Comparison of ENCODE assay signal across 13 cellular contexts in the genomic region with DNA sequence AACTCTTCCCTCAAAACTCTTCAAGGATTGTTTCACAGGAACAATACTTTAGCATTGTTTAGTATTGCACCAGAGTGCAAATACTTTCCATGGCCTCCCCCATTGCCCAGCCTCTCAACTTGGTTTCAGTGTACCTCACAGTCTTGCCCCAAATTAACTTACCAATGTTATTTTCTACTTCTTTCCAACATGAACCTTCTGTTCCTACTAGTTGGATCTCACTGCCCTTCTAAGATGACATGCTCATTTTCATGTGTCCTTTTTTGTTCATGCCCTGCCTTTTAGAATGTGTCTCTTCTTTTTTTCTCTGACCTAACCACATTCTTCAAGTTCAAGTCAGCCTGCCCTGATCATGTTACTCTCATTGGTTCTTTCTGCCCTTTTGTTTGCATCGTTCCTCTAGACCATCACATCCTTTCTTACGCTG. TPM values are rescaled to one million over a fixed set of nuclear protein-coding genes. Genes with fewer than 3 reads are reported as not detected.
DNase-seq lines count a peak whose midpoint lies in the region; ATAC-seq and TF ChIP-seq lines count a peak whose summit lies in the region.
"Had no signal": no experiment of that assay in that cellular context is flagged by ENCODE, and none has a peak within 500 bp of the region (broad histone marks: within the 10 kb centered on the region; RNA-seq: fewer than 3 reads in every experiment).

No MANE protein-coding gene starts in this region.

- H3K4me1 Mint-ChIP-seq in endodermal cell, result peaks cover 57% of the 10 kb centered on the region

- DNase-seq in AG10803 (ENCODE audit: low read depth) (peak; percentile 43), endodermal cell (no peak), dermis blood vessel endothelial cell (no peak)
- DNase-seq in activated naive CD4-positive, alpha-beta T cell treated with Interleukin-2 at 50 U/mL for 16 hours, result no peak
- DNase-seq: activated T-cell treated with anti-CD3 and anti-CD28 coated beads for 4 hours, DMS153, dorsolateral prefrontal cortex had no signal

- peaks cover 54% of the 10 kb centered on the region for H3K4me1 ChIP-seq in HUES64 (ENCODE audit: insufficient read depth, low read length)
- H3K4me1 ChIP-seq in endodermal cell (ENCODE audit: control insufficient read depth, insufficient read depth, low read length), result peaks cover 19% of the 10 kb centered on the region
- peaks cover 39% of the 10 kb centered on the region for H3K4me1 ChIP-seq in mesodermal cell (ENCODE audit: control insufficient read depth, insufficient read depth, low read length, poor library complexity, severe bottlenecking)

- H3K4me3 ChIP-seq in AG10803 (ENCODE audit: low read length), result no peak overlapping the region
- peak overlapping the region; percentile 6; the same call in 1 of the 2 replicates for H3K4me3 ChIP-seq in HUES64 (ENCODE audit: low read length)
- H3K4me3 ChIP-seq in endodermal cell (ENCODE audit: low read length), result peak overlapping the region; percentile 54
- no peak overlapping the region for H3K4me3 ChIP-seq in mesodermal cell (ENCODE audit: extremely low read depth, insufficient read depth, low read length, poor library complexity, severe bottlenecking)

- H3K36me3 ChIP-seq in HUES64 (ENCODE audit: insufficient read depth, low read length) (no peaks in the 10 kb centered on the region), endodermal cell (ENCODE audit: control insufficient read depth, insufficient read depth, low read length) (no peaks in the 10 kb centered on the region), mesodermal cell (ENCODE audit: control insufficient read depth, insufficient read depth, low read length) (peaks cover 13% of the 10 kb centered on the region)

- H3K9ac ChIP-seq in HUES64 (ENCODE audit: low read depth, low read length) (no peak overlapping the region), endodermal cell (ENCODE audit: extremely low read depth, low read length, poor library complexity, severe bottlenecking) (no peak overlapping the region)

- H3K9me3 Mint-ChIP-seq in endodermal cell, result no peaks in the 10 kb centered on the region

- no peak overlapping the region for H3K27ac ChIP-seq in HUES64 (ENCODE audit: low read depth, low read length)
- no peak overlapping the region for H3K27ac ChIP-seq in endodermal cell (ENCODE audit: low read depth, low read length)
- H3K27ac ChIP-seq in mesodermal cell (ENCODE audit: low read depth, low read length, severe bottlenecking), result peak overlapping the region; percentile 54
- H3K27ac ChIP-seq: HL-60 had no signal

- 58% methylated on average over 2 of the region's 2 CpGs for WGBS in HUES64
- 78% methylated on average over 2 of the region's 2 CpGs for WGBS in endodermal cell (ENCODE audit: insufficient coverage in 1 of 2, insufficient read length in 1 of 2), 2 experiments
- 50 to 63% methylated on average over 1 to 2 of the region's 2 CpGs for WGBS in mesodermal cell (ENCODE audit: insufficient coverage in 2 of 2), 2 experiments

- no peaks in the 10 kb centered on the region for H3K36me3 Mint-ChIP-seq in endodermal cell (ENCODE audit: low read depth)

- peak overlapping the region; percentile 2 for H3K4me3 Mint-ChIP-seq in endodermal cell

- no peak for ATAC-seq in HG03196 (IDR thresholded peaks at IDR 0.05; ENCODE audit: unreplicated experiment)
- ATAC-seq in HG02571 (IDR thresholded peaks at IDR 0.05; ENCODE audit: unreplicated experiment), result no peak
- ATAC-seq: activated CD4-positive, CD25-positive, alpha-beta regulatory T cell treated with anti-CD3 and anti-CD28 coated beads, Interleukin-2, amount 50 U/mL, for 24 hours had no signal

- H3K27me3 ChIP-seq in HUES64 (ENCODE audit: insufficient read depth, low read length) (peaks cover 12% of the 10 kb centered on the region; the same call in 1 of the 2 replicates), endodermal cell (ENCODE audit: control insufficient read depth, insufficient read depth, low read length, poor library complexity, severe bottlenecking) (no peaks in the 10 kb centered on the region)
- H3K27me3 ChIP-seq: dorsolateral prefrontal cortex had no signal

- H3K9me3 ChIP-seq in HUES64 (ENCODE audit: insufficient read depth, low read depth, low read length), result no peaks in the 10 kb centered on the region
- H3K9me3 ChIP-seq in endodermal cell (ENCODE audit: control insufficient read depth, low read length), result no peaks in the 10 kb centered on the region
- no peaks in the 10 kb centered on the region for H3K9me3 ChIP-seq in mesodermal cell (ENCODE audit: control insufficient read depth, low read length)

- H3K27me3 Mint-ChIP-seq in endodermal cell (ENCODE audit: insufficient read depth), result no peaks in the 10 kb centered on the region

- TF ChIP-seq CTCF in AG10803 (conservative IDR thresholded peaks at IDR 0.05; ENCODE audit: low read length) (no peak), endodermal cell (conservative IDR thresholded peaks at IDR 0.05) (no peak)

- peak overlapping the region; percentile 1 for H3K27ac Mint-ChIP-seq in endodermal cell

RNA-seq across cellular contexts. Expression of a gene that starts 4.1 kb away (rescaled TPM):
- 96.4 TPM for polyA plus RNA-seq in HUES64 (2013, experiment 1 of 2)
- 91.2 TPM for polyA plus RNA-seq in HUES64 (2013, experiment 2 of 2)
- 10 to 100 TPM; 40.3 to 89.9 TPM for total RNA-seq in endodermal cell
- polyA plus RNA-seq in endodermal cell (2013, experiment 1 of 2), result 52.1 TPM
- 53.7 TPM for polyA plus RNA-seq in endodermal cell (2013, experiment 2 of 2)
- 138 TPM for polyA plus RNA-seq in mesodermal cell (2013, experiment 1 of 2)
- polyA plus RNA-seq in mesodermal cell (2013, experiment 2 of 2), result 132 TPM
- total RNA-seq in dermis blood vessel endothelial cell, result 21.3 and 54.0 TPM in 2 replicates

Comparison
In these comparisons a context has a peak if more than half of its experiments do, and no peak if none do; other contexts are left out.
1. H3K4me3 ChIP-seq: peak in HUES64 (single experiment) and endodermal cell (single experiment); none in AG10803 (single experiment) and mesodermal cell (single experiment).